In genomic region chr6:38146021-38146657, GRCh38 we compare ENCODE assay signal across 25 cellular contexts.
DNase-seq lines count a peak whose midpoint lies in the region; ATAC-seq, FAIRE-seq and TF ChIP-seq lines count a peak whose summit lies in the region.
"Had no signal": no experiment of that assay in that cellular context is flagged by ENCODE, and none has a peak within 500 bp of the region (broad histone marks: within the 10 kb centered on the region; RNA-seq: fewer than 3 reads in every experiment).

No MANE protein-coding gene starts in this region.

- H3K27ac ChIP-seq in astrocyte (ENCODE audit: low read depth, low read length) (no peak overlapping the region), testis (no peak overlapping the region)
- H3K27ac ChIP-seq: C4-2B, neural progenitor cell, prostate gland, SJSA1 had no signal

- H4K20me1 ChIP-seq in astrocyte (ENCODE audit: insufficient read depth, low read length), result peaks cover 98% of the 10 kb centered on the region

- H3K4me1 ChIP-seq in astrocyte (ENCODE audit: insufficient read depth, low read length) (peaks cover 6% of the 10 kb centered on the region), testis (no peaks in the 10 kb centered on the region)
- H3K4me1 ChIP-seq: HAP-1, prostate gland, SJSA1 had no signal

- intact Hi-C loops in testis (cut with DNase I; ENCODE audit: low total_unique reads), result no loop called here

- H3K9me3 ChIP-seq in astrocyte (ENCODE audit: insufficient read depth, low read depth, low read length) (no peaks in the 10 kb centered on the region), testis (no peaks in the 10 kb centered on the region)
- H3K9me3 ChIP-seq: HAP-1, prostate gland, SJSA1 had no signal

- no peak for ATAC-seq in activated T-cell treated with anti-CD3 and anti-CD28 coated beads, Interleukin-2, amount 50 U/mL, for 72 hours (replicated peaks in 1 of 2)
- no peak for ATAC-seq in stimulated activated naive B cell treated with anti-CD40 and anti-IgM and Interleukin-4, amounts not matched to agents 10 μg/mL and 1 μg/mL and 100 μg/mL, for 72 hours (replicated peaks)
- ATAC-seq: activated naive CD8-positive, alpha-beta T cell treated with anti-CD3 and anti-CD28 coated beads, Interleukin-2, amount 50 U/mL, for 24 hours; left ventricle myocardium superior had no signal

- no peak overlapping the region for H3K4me3 ChIP-seq in astrocyte (ENCODE audit: insufficient read depth, low read depth, low read length)
- no peak overlapping the region for H3K4me3 ChIP-seq in testis
- H3K4me3 ChIP-seq: HAP-1, neural progenitor cell, prostate gland, SJSA1 had no signal

- no peaks in the 10 kb centered on the region for H3K27me3 Mint-ChIP-seq in activated T-cell treated with anti-CD3 and anti-CD28 coated beads, Interleukin-2, amount 50 U/mL, for 72 hours (ENCODE audit: low read depth)
- H3K27me3 Mint-ChIP-seq in astrocyte (ENCODE audit: low read depth, unreplicated experiment), result no peaks in the 10 kb centered on the region
- no peaks in the 10 kb centered on the region for H3K27me3 Mint-ChIP-seq in stimulated activated naive B cell treated with anti-CD40 and anti-IgM and Interleukin-4, amounts not matched to agents 10 μg/mL and 1 μg/mL and 100 μg/mL, for 72 hours
- H3K27me3 Mint-ChIP-seq: activated CD4-positive, alpha-beta T cell treated with anti-CD3 and anti-CD28 coated beads, Interleukin-2, amount 10 ng/mL, durations not matched to agents 7 days and 5 days; activated naive CD8-positive, alpha-beta T cell treated with anti-CD3 and anti-CD28 coated beads, Interleukin-2, amount 50 U/mL, for 24 hours had no signal

- H3K9ac ChIP-seq in astrocyte (ENCODE audit: low read length), result no peak overlapping the region
- H3K9ac ChIP-seq: neural progenitor cell had no signal

- WGBS in testis, 2 donors, result 89 to 92% methylated on average over 4 to 8 of the region's 8 CpGs

- peaks cover 35% of the 10 kb centered on the region for H3K79me2 ChIP-seq in astrocyte (ENCODE audit: insufficient read depth, low read length)

- no peak for DNase-seq in activated T-cell treated with anti-CD3 and anti-CD28 coated beads, Interleukin-2, amount 50 U/mL, for 72 hours
- DNase-seq in activated T-cell treated with anti-CD3 and anti-CD28 coated beads, Interleukin-2, amount 50 U/mL, for 1 hour, result no peak
- DNase-seq in astrocyte (ENCODE audit: low read depth) (no peak), islet precursor cell (peak; percentile 42), HEK293T (ENCODE audit: extremely low spot score) (no peak), testis (no peak), T-helper 2 cell (no peak)
- DNase-seq in stimulated activated naive B cell treated with anti-CD40 and anti-IgM and Interleukin-4, amounts not matched to agents 10 μg/mL and 1 μg/mL and 100 μg/mL, for 72 hours, result no peak
- DNase-seq: activated CD4-positive, alpha-beta T cell treated with anti-CD3 and anti-CD28 coated beads, Interleukin-2, amount 10 ng/mL, durations not matched to agents 7 days and 5 days; activated naive CD8-positive, alpha-beta T cell treated with anti-CD3 and anti-CD28 coated beads, Interleukin-2, amount 50 U/mL, for 24 hours; cerebellar nuclear complex; foreskin fibroblast; left ventricle myocardium superior; NCI-H1092 treated with DMSO at 0.1 percent for 48 hours; NCI-H187 treated with DMSO at 0.1 percent for 48 hours; stimulated activated CD8-positive, alpha-beta memory T cell treated with anti-CD3 and anti-CD28 coated beads, Interleukin-4, amount 100 ng/mL, for 48 hours; substantia nigra; T-helper 1 cell had no signal

- no peak for FAIRE-seq in astrocyte (lab: Jason Lieb, UNC)
- FAIRE-seq: RCC 7860, urothelium cell line had no signal

- H3K4me3 Mint-ChIP-seq in activated T-cell treated with anti-CD3 and anti-CD28 coated beads, Interleukin-2, amount 50 U/mL, for 72 hours, result no peak overlapping the region
- no peak overlapping the region for H3K4me3 Mint-ChIP-seq in astrocyte (ENCODE audit: unreplicated experiment)
- no peak overlapping the region for H3K4me3 Mint-ChIP-seq in stimulated activated naive B cell treated with anti-CD40 and anti-IgM and Interleukin-4, amounts not matched to agents 10 μg/mL and 1 μg/mL and 100 μg/mL, for 72 hours
- H3K4me3 Mint-ChIP-seq: activated CD4-positive, alpha-beta T cell treated with anti-CD3 and anti-CD28 coated beads, Interleukin-2, amount 10 ng/mL, durations not matched to agents 7 days and 5 days; activated naive CD8-positive, alpha-beta T cell treated with anti-CD3 and anti-CD28 coated beads, Interleukin-2, amount 50 U/mL, for 24 hours; neural progenitor cell had no signal

- H3K36me3 Mint-ChIP-seq in activated T-cell treated with anti-CD3 and anti-CD28 coated beads, Interleukin-2, amount 50 U/mL, for 72 hours (ENCODE audit: insufficient read depth in 2 of 2), result no peaks in the 10 kb centered on the region
- peaks cover 28% of the 10 kb centered on the region for H3K36me3 Mint-ChIP-seq in astrocyte (ENCODE audit: low read depth, unreplicated experiment)
- peaks cover 16 to 26% of the 10 kb centered on the region in 2 donors for H3K36me3 Mint-ChIP-seq in stimulated activated naive B cell treated with anti-CD40 and anti-IgM and Interleukin-4, amounts not matched to agents 10 μg/mL and 1 μg/mL and 100 μg/mL, for 72 hours

- H2AFZ ChIP-seq in astrocyte (ENCODE audit: low read depth, low read length), result no peak overlapping the region
- H2AFZ ChIP-seq: neural progenitor cell had no signal

- TF ChIP-seq CTCF in astrocyte (IDR thresholded peaks at IDR 0.05; ENCODE audit: insufficient read depth, low read depth, low read length) (no peak), testis (IDR thresholded peaks at IDR 0.05) (no peak)

- no peaks in the 10 kb centered on the region for H3K9me3 Mint-ChIP-seq in activated T-cell treated with anti-CD3 and anti-CD28 coated beads, Interleukin-2, amount 50 U/mL, for 72 hours
- no peaks in the 10 kb centered on the region for H3K9me3 Mint-ChIP-seq in astrocyte (ENCODE audit: unreplicated experiment)
- no peaks in the 10 kb centered on the region for H3K9me3 Mint-ChIP-seq in stimulated activated naive B cell treated with anti-CD40 and anti-IgM and Interleukin-4, amounts not matched to agents 10 μg/mL and 1 μg/mL and 100 μg/mL, for 72 hours
- H3K9me3 Mint-ChIP-seq: activated CD4-positive, alpha-beta T cell treated with anti-CD3 and anti-CD28 coated beads, Interleukin-2, amount 10 ng/mL, durations not matched to agents 7 days and 5 days; activated naive CD8-positive, alpha-beta T cell treated with anti-CD3 and anti-CD28 coated beads, Interleukin-2, amount 50 U/mL, for 24 hours; neural progenitor cell had no signal

- POLR2A ChIA-PET in HEK293T (lab: Yijun Ruan, JAX), result no interaction called here

- CTCF ChIA-PET in HEK293T (lab: Yijun Ruan, JAX), result no interaction called here

- H3K27me3 ChIP-seq in astrocyte (ENCODE audit: insufficient read depth, low read length) (no peaks in the 10 kb centered on the region), testis (no peaks in the 10 kb centered on the region)
- H3K27me3 ChIP-seq: neural progenitor cell, SJSA1 had no signal

- no peaks in the 10 kb centered on the region for H3K36me3 ChIP-seq in astrocyte (ENCODE audit: insufficient read depth, low read length)
- H3K36me3 ChIP-seq in testis (ENCODE audit: low read depth, missing control alignments), result no peaks in the 10 kb centered on the region
- H3K36me3 ChIP-seq: HAP-1, neural progenitor cell, prostate gland had no signal

- H3K4me2 ChIP-seq in astrocyte (ENCODE audit: low read length), result no peak overlapping the region
- H3K4me2 ChIP-seq: neural progenitor cell had no signal

- H3K27ac Mint-ChIP-seq in activated T-cell treated with anti-CD3 and anti-CD28 coated beads, Interleukin-2, amount 50 U/mL, for 72 hours, result peak overlapping the region; percentile 22
- peak overlapping the region; percentile 18 for H3K27ac Mint-ChIP-seq in astrocyte (ENCODE audit: unreplicated experiment)
- H3K27ac Mint-ChIP-seq in stimulated activated naive B cell treated with anti-CD40 and anti-IgM and Interleukin-4, amounts not matched to agents 10 μg/mL and 1 μg/mL and 100 μg/mL, for 72 hours, result peak overlapping the region; percentile 14
- H3K27ac Mint-ChIP-seq: activated CD4-positive, alpha-beta T cell treated with anti-CD3 and anti-CD28 coated beads, Interleukin-2, amount 10 ng/mL, durations not matched to agents 7 days and 5 days; activated naive CD8-positive, alpha-beta T cell treated with anti-CD3 and anti-CD28 coated beads, Interleukin-2, amount 50 U/mL, for 24 hours; neural progenitor cell had no signal

- no peak for TF ChIP-seq POLR2A in testis (IDR thresholded peaks at IDR 0.05)

- H3K4me1 Mint-ChIP-seq in activated T-cell treated with anti-CD3 and anti-CD28 coated beads, Interleukin-2, amount 50 U/mL, for 72 hours (ENCODE audit: low read depth), result peaks cover 9% of the 10 kb centered on the region
- H3K4me1 Mint-ChIP-seq in astrocyte (ENCODE audit: low read depth, unreplicated experiment), result peaks cover 32% of the 10 kb centered on the region
- peaks cover 6 to 12% of the 10 kb centered on the region in 2 donors for H3K4me1 Mint-ChIP-seq in stimulated activated naive B cell treated with anti-CD40 and anti-IgM and Interleukin-4, amounts not matched to agents 10 μg/mL and 1 μg/mL and 100 μg/mL, for 72 hours
- H3K4me1 Mint-ChIP-seq: activated CD4-positive, alpha-beta T cell treated with anti-CD3 and anti-CD28 coated beads, Interleukin-2, amount 10 ng/mL, durations not matched to agents 7 days and 5 days had no signal

TF ChIP-seq in HEK293T, 16 proteins besides CTCF, POLR2A, EP300 and RAD21:
- TF ChIP-seq ZNF384 (IDR thresholded peaks at IDR 0.05) (no peak), TARDBP (IDR thresholded peaks at IDR 0.05) (no peak), CTBP1 (IDR thresholded peaks at IDR 0.05; ENCODE audit: borderline replicate concordance) (no peak), LEF1 (IDR thresholded peaks at IDR 0.05; ENCODE audit: borderline replicate concordance) (no peak), L3MBTL2 (conservative IDR thresholded peaks at IDR 0.05) (no peak), PKNOX1 (IDR thresholded peaks at IDR 0.05) (no peak)
